Comparison of ENCODE assay signal across 30 cellular contexts in the genomic region with DNA sequence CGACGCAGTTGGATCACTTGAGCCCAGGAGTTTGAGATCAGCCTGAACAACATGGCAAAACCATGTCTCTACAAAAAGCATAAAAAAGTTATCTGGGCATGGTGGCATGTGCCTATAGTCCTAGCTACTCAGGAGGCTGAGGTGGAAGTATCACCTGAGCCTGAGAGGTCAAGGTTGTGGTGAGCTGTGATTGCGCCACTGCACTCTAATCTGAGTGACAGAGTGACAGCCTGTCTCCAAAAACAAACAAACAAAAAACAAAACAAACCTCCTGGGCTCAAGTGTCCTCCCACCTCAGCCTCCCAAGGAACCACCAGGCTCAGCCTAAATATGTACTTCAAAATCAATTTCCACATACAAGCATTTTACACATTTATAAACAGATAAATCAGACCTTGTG.
"Had no signal": no experiment of that assay in that cellular context is flagged by ENCODE, and none has a peak within 500 bp of the region (broad histone marks: within the 10 kb centered on the region; RNA-seq: fewer than 3 reads in every experiment).

No MANE protein-coding gene starts in this region.

- H3K9ac ChIP-seq: neural progenitor cell, parathyroid adenoma had no signal

- H3K27me3 ChIP-seq: neural progenitor cell, ovary, spleen, suprapubic skin, testis, tibial artery, transverse colon, upper lobe of right lung, uterus had no signal

- H2AFZ ChIP-seq: neural progenitor cell, parathyroid adenoma had no signal

- H3K27ac ChIP-seq: neural progenitor cell, ovary, parathyroid adenoma, psoas muscle, skin epidermis, spleen, suprapubic skin, testis, tibial artery, upper lobe of right lung, uterus had no signal

- DNase-seq: naive thymus-derived CD8-positive, alpha-beta T cell; nephron progenitor cell; occipital lobe; ovary; posterior cingulate gyrus; psoas muscle; right cardiac atrium; spleen; stimulated activated CD4-positive, alpha-beta T cell treated with anti-CD3 and anti-CD28 coated beads, Interleukin-12 subunit alpha, Interleukin-12 subunit beta, amount 100 ng/mL, for 4 hours; stimulated activated CD4-positive, alpha-beta T cell treated with anti-CD3 and anti-CD28 coated beads, Interleukin-1b, Interleukin-23, amount 100 ng/mL, for 48 hours; stimulated activated CD4-positive, alpha-beta T cell treated with anti-CD3 and anti-CD28 coated beads, Interleukin-4, amount 100 ng/mL, for 1 hour; stimulated activated CD4-positive, alpha-beta T cell treated with anti-CD3 and anti-CD28 coated beads, Interleukin-4, amount 100 ng/mL, for 4 hours; stimulated activated CD8-positive, alpha-beta memory T cell treated with anti-CD3 and anti-CD28 coated beads, Interleukin-4, amount 100 ng/mL, for 48 hours; stimulated activated naive CD4-positive, alpha-beta T cell; stimulated activated naive CD8-positive, alpha-beta T cell treated with anti-CD3 and anti-CD28 coated beads, Interleukin-15, amount 100 ng/mL, for 72 hours; stimulated activated naive CD8-positive, alpha-beta T cell treated with anti-CD3 and anti-CD28 coated beads, Interleukin-15, Interleukin-2, amounts not matched to agents 100 U/mL and 50 U/mL, for 24 hours; substantia nigra; testis; tibial artery; transverse colon; upper lobe of right lung; uterus had no signal

- ATAC-seq: naive thymus-derived CD8-positive, alpha-beta T cell; natural killer cell treated with Interleukin-12 subunit alpha and Interleukin-12 subunit beta and Interleukin-15 and Interleukin-18, amount 100 ng/mL, for 72 hours; psoas muscle; right cardiac atrium; sciatic nerve; stimulated activated memory B cell treated with anti-CD40 and anti-IgM and Interleukin-4, amounts not matched to agents 10 μg/mL and 1 μg/mL and 100 μg/mL, for 72 hours; stimulated activated naive CD8-positive, alpha-beta T cell treated with anti-CD3 and anti-CD28 coated beads, Interleukin-15, amount 100 ng/mL, for 72 hours; stimulated activated naive CD8-positive, alpha-beta T cell treated with anti-CD3 and anti-CD28 coated beads, Interleukin-15, Interleukin-2, amounts not matched to agents 100 U/mL and 50 U/mL, for 24 hours; upper lobe of right lung had no signal

- H3K4me2 ChIP-seq: neural progenitor cell, smooth muscle cell had no signal

- H3K4me1 ChIP-seq: neural progenitor cell, parathyroid adenoma, psoas muscle, spleen, suprapubic skin, testis, tibial artery, upper lobe of right lung, uterus had no signal

- H3K79me2 ChIP-seq: parathyroid adenoma had no signal

- H3K9me3 ChIP-seq: ovary, psoas muscle, spleen, suprapubic skin, testis, tibial artery, transverse colon, upper lobe of right lung, uterus had no signal

- H3K36me3 ChIP-seq: neural progenitor cell, ovary, uterus had no signal

- H3K4me3 ChIP-seq: neural progenitor cell, ovary, psoas muscle, skin epidermis, smooth muscle cell, spleen, suprapubic skin, testis, tibial artery, transverse colon, upper lobe of right lung, uterus had no signal
